11 cellular contexts compared by ENCODE assay signal in genomic region chr1:228417061-228417460, GRCh38. TPM values are rescaled to one million over a fixed set of nuclear protein-coding genes. Genes with fewer than 3 reads are reported as not detected.
DNase-seq lines count a peak whose midpoint lies in the region; ATAC-seq and TF ChIP-seq lines count a peak whose summit lies in the region.
"Had no signal": no experiment of that assay in that cellular context is flagged by ENCODE, and none has a peak within 500 bp of the region (broad histone marks: within the 10 kb centered on the region; RNA-seq: fewer than 3 reads in every experiment).

No MANE protein-coding gene starts in this region.

- no CpG with 5 or more reads among the region's 12 CpGs for WGBS in iPS DF 6.9 (ENCODE audit: insufficient coverage, insufficient read length)
- WGBS in spleen, 5 donors: 22 to 38% (median 30%) methylated on average over 12 of the region's 12 CpGs

- H3K4me3 Mint-ChIP-seq in activated T-cell treated with anti-CD3 and anti-CD28 coated beads, Interleukin-2, amount 50 U/mL, for 4 hours: peak overlapping the region; percentile 76
- H3K4me3 Mint-ChIP-seq in activated naive CD8-positive, alpha-beta T cell treated with anti-CD3 and anti-CD28 coated beads for 36 hours: peak overlapping the region; percentile 86

- TF ChIP-seq POLR2A in spleen (IDR thresholded peaks at IDR 0.05): no peak

- no peaks in the 10 kb centered on the region for H3K9me3 Mint-ChIP-seq in activated T-cell treated with anti-CD3 and anti-CD28 coated beads, Interleukin-2, amount 50 U/mL, for 4 hours
- H3K9me3 Mint-ChIP-seq in activated naive CD8-positive, alpha-beta T cell treated with anti-CD3 and anti-CD28 coated beads for 36 hours: no peaks in the 10 kb centered on the region

- H3K36me3 Mint-ChIP-seq in activated T-cell treated with anti-CD3 and anti-CD28 coated beads, Interleukin-2, amount 50 U/mL, for 4 hours (ENCODE audit: insufficient read depth): no peaks in the 10 kb centered on the region
- H3K36me3 Mint-ChIP-seq in activated naive CD8-positive, alpha-beta T cell treated with anti-CD3 and anti-CD28 coated beads for 36 hours: no peaks in the 10 kb centered on the region

- H3K27ac ChIP-seq in iPS DF 6.9 (ENCODE audit: low read length): no peak overlapping the region
- H3K27ac ChIP-seq in spleen: peak overlapping the region in 2 of 8 donors; percentile 31 to 63
- H3K27ac ChIP-seq: lower lobe of right lung, thyroid gland had no signal

- peaks cover 9% of the 10 kb centered on the region for H3K27me3 Mint-ChIP-seq in activated T-cell treated with anti-CD3 and anti-CD28 coated beads, Interleukin-2, amount 50 U/mL, for 4 hours (ENCODE audit: low read depth)
- peaks cover 37% of the 10 kb centered on the region for H3K27me3 Mint-ChIP-seq in activated naive CD8-positive, alpha-beta T cell treated with anti-CD3 and anti-CD28 coated beads for 36 hours

- peaks cover 19% of the 10 kb centered on the region; the same call in 1 of the 2 replicates for H3K27me3 ChIP-seq in iPS DF 6.9 (ENCODE audit: control insufficient read depth, insufficient read depth, low read length)
- peaks cover 0 to 46% (median 17%) of the 10 kb centered on the region in 7 donors for H3K27me3 ChIP-seq in spleen (replicated peaks in 1 of 7)
- H3K27me3 ChIP-seq: thyroid gland had no signal

- H3K4me3 ChIP-seq in iPS DF 6.9 (ENCODE audit: low read length) (peak overlapping the region; percentile 33; the same call in 1 of the 2 replicates), spleen (peak overlapping the region in 4 of 8 donors; percentile 3 to 70 (median 46))

- no peak for ATAC-seq in activated T-cell treated with anti-CD3 and anti-CD28 coated beads, Interleukin-2, amount 50 U/mL, for 4 hours
- ATAC-seq in sciatic nerve: no peak
- ATAC-seq in omental fat pad (ENCODE audit: low FRiP score): no peak

- H3K9me3 ChIP-seq in iPS DF 6.9 (ENCODE audit: control insufficient read depth, insufficient read depth, low read length) (no peaks in the 10 kb centered on the region), spleen (no peaks in the 10 kb centered on the region)
- H3K9me3 ChIP-seq: lower lobe of right lung, thyroid gland had no signal

- TF ChIP-seq CTCF in spleen (IDR thresholded peaks at IDR 0.05 in 8 of 11, conservative IDR thresholded peaks at IDR 0.05 in 3 of 11) (no peak), omental fat pad (IDR thresholded peaks at IDR 0.05) (no peak)

- DNase-seq in activated T-cell treated with anti-CD3 and anti-CD28 coated beads, Interleukin-2, amount 50 U/mL, for 4 hours: no peak
- DNase-seq in activated T-cell treated with anti-CD3 and anti-CD28 coated beads, Interleukin-2, amount 50 U/mL, for 1 hour: no peak
- DNase-seq in activated naive CD8-positive, alpha-beta T cell treated with anti-CD3 and anti-CD28 coated beads for 36 hours: no peak
- no peak for DNase-seq in iPS DF 6.9 (ENCODE audit: low read depth, low spot score)
- DNase-seq in spleen: peak; percentile 71
- DNase-seq in sciatic nerve (ENCODE audit: low spot score): no peak
- DNase-seq in A172 (ENCODE audit: low spot score): no peak
- no peak for DNase-seq in omental fat pad (ENCODE audit: low spot score)
- DNase-seq: lower lobe of right lung, retina had no signal

- intact Hi-C loops in spleen (cut with DNase I; ENCODE audit: low total_unique reads) (no loop called here), sciatic nerve (cut with DNase I) (no loop called here)

- no peak overlapping the region for H3K27ac Mint-ChIP-seq in activated naive CD8-positive, alpha-beta T cell treated with anti-CD3 and anti-CD28 coated beads for 36 hours

- H3K4me1 ChIP-seq in iPS DF 6.9 (ENCODE audit: control insufficient read depth, insufficient read depth, low read length): peaks cover 4% of the 10 kb centered on the region
- H3K4me1 ChIP-seq in spleen: peaks cover 0 to 32% (median 18%) of the 10 kb centered on the region in 6 donors

- no peaks in the 10 kb centered on the region for H3K36me3 ChIP-seq in iPS DF 6.9 (ENCODE audit: control insufficient read depth, insufficient read depth, low read length)
- H3K36me3 ChIP-seq in spleen: peaks cover 0 to 8% (median 0%) of the 10 kb centered on the region in 6 donors
- H3K36me3 ChIP-seq: lower lobe of right lung, thyroid gland had no signal

- peaks cover 17% of the 10 kb centered on the region for H3K4me1 Mint-ChIP-seq in activated T-cell treated with anti-CD3 and anti-CD28 coated beads, Interleukin-2, amount 50 U/mL, for 4 hours (ENCODE audit: low read depth)
- H3K4me1 Mint-ChIP-seq in activated naive CD8-positive, alpha-beta T cell treated with anti-CD3 and anti-CD28 coated beads for 36 hours: peaks cover 7% of the 10 kb centered on the region

RNA-seq across cellular contexts. Expression of gene TRIM17, which starts 0.4 kb away (rescaled TPM):
- 1 to 10 TPM in 1 of 3 donors, under 1 TPM in 2; 0.57 to 1.1 (median 0.66) TPM for total RNA-seq in activated T-cell treated with anti-CD3 and anti-CD28 coated beads, Interleukin-2, amount 50 U/mL, for 4 hours
- 1 to 10 TPM; 1.3 to 1.9 TPM for total RNA-seq in activated naive CD8-positive, alpha-beta T cell treated with anti-CD3 and anti-CD28 coated beads for 36 hours
- total RNA-seq in spleen (1 to 10 TPM; 3.5 to 7.1 (median 5.4) TPM), sciatic nerve (1.2 TPM), omental fat pad (1 to 10 TPM in 2 of 4 donors, under 1 TPM in 1, not detected in 1; 0.96 to 3.3 (median 1.7) TPM)
- polyA plus RNA-seq in spleen: 1 to 10 TPM in 1 of 3 donors, under 1 TPM in 2; 0.36 to 4.0 (median 0.96) TPM
- total RNA-seq in A172 (2014; rRNA removed; shearing (Covaris generic)): not detected in 2 replicates

RNA-seq across cellular contexts. Expression of gene TRIM11, which starts 10.4 kb away (rescaled TPM):
- total RNA-seq in activated T-cell treated with anti-CD3 and anti-CD28 coated beads, Interleukin-2, amount 50 U/mL, for 4 hours: 10 to 100 TPM; 43.8 to 47.5 (median 46.6) TPM
- 10 to 100 TPM; 32.7 to 36.1 TPM for total RNA-seq in activated naive CD8-positive, alpha-beta T cell treated with anti-CD3 and anti-CD28 coated beads for 36 hours
- total RNA-seq in spleen (10 to 100 TPM; 33.4 to 49.4 (median 39.8) TPM), sciatic nerve (18.1 TPM), omental fat pad (10 to 100 TPM; 11.3 to 23.5 (median 15.8) TPM)
- polyA plus RNA-seq in spleen: 10 to 100 TPM; 14.1 to 26.8 (median 20.7) TPM
- 35.9 and 36.1 TPM in 2 replicates for total RNA-seq in A172 (2014; rRNA removed; shearing (Covaris generic))
